Comparison of ENCODE assay signal across 9 cellular contexts in the genomic region with DNA sequence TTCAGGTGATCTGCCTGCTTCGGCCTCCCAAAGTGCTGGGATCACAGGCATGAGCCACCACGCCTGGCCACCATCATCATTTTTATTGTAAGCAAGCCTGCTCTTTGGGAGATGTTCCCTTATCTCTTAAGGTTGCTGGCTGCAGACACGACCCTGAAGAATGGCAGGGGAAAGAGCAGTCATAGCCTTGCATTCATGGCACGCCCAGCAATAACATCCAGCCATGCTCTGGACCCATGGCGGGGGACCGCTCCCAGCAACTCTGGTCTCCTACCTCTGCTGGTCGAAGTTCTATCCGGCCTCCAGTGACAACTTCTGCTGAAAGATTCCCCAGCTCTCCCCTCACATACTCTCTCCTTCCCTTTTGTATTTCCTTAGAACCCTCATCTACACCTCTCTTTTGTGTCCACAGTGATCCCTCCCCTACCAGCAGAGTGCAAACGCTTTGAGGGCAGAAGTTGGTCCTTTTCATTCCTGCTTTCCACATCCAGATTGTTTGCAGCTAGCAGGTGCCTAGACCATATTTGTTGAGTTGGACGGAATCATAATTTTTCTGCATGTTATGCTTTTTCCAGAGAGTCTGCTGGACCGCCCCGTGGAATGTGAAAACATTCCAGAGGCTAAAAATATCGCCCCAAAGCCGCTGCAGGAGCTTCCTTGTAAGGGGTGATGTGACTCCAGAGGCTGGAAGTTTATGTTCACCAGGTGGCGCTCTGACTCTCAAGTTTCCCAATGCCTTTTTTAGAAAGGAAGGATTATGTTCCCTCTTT. TPM values are rescaled to one million over a fixed set of nuclear protein-coding genes. Genes with fewer than 3 reads are reported as not detected.
DNase-seq lines count a peak whose midpoint lies in the region; ATAC-seq and TF ChIP-seq lines count a peak whose summit lies in the region.
"Had no signal": no experiment of that assay in that cellular context is flagged by ENCODE, and none has a peak within 500 bp of the region (broad histone marks: within the 10 kb centered on the region; RNA-seq: fewer than 3 reads in every experiment).

No MANE protein-coding gene starts in this region.

- no peak overlapping the region for H4K91ac ChIP-seq in H9 (ENCODE audit: insufficient read length, low read depth, low read length)

- peaks cover 11% of the 10 kb centered on the region for H3K27me3 Mint-ChIP-seq in H9 (ENCODE audit: low read depth)

- no peak overlapping the region for H4K5ac ChIP-seq in H9 (ENCODE audit: insufficient read length, low read depth, low read length)

- TF ChIP-seq POLR2A in right lobe of liver (IDR thresholded peaks at IDR 0.05), result no peak

- H3K14ac ChIP-seq in H9 (ENCODE audit: insufficient read depth, low read length), result no peak overlapping the region

- no peaks in the 10 kb centered on the region for H3K79me2 ChIP-seq in H9 (ENCODE audit: insufficient read depth, low read length)

- H3K4me2 ChIP-seq in H9 (ENCODE audit: insufficient read depth, insufficient read length, low read length), result no peak overlapping the region

- H2BK12ac ChIP-seq in H9 (ENCODE audit: insufficient read length, low read depth, low read length), result no peak overlapping the region

- peak overlapping the region; percentile 1 for H3K18ac ChIP-seq in H9 (ENCODE audit: insufficient read length, low read depth, low read length)

- ATAC-seq in SK-N-SH treated with all-trans-retinoic acid at 6 μM for 48 hours (peak; percentile 67), right lobe of liver (peak; percentile 8 to 37 (median 20)), GM19395 (IDR thresholded peaks at IDR 0.05; ENCODE audit: unreplicated experiment) (no peak), HG03520 (IDR thresholded peaks at IDR 0.05; ENCODE audit: unreplicated experiment) (no peak)

- no peaks in the 10 kb centered on the region; a peak in 1 of 5 replicates for H3K9me3 Mint-ChIP-seq in H9
- H3K9me3 Mint-ChIP-seq: IgD-negative memory B cell had no signal

- H3K23me2 ChIP-seq in H9 (ENCODE audit: insufficient read length, low read depth, low read length, poor library complexity, severe bottlenecking), result peaks cover 8% of the 10 kb centered on the region

- DNase-seq in CD1c-positive myeloid dendritic cell (ENCODE audit: extremely low spot score) (peak; percentile 69), H9 (peak; percentile 70), dedifferentiated amniotic fluid mesenchymal stem cell (ENCODE audit: extremely low spot score) (peak; percentile 82), right lobe of liver (peak; percentile 39 to 58 (median 51))
- DNase-seq in stimulated activated CD8-positive, alpha-beta memory T cell treated with anti-CD3 and anti-CD28 coated beads, Interleukin-4, amount 100 ng/mL, for 48 hours, result peak; percentile 60

- H4K8ac ChIP-seq in H9 (replicated peaks; ENCODE audit: insufficient read length, low read depth, low read length), result no peak overlapping the region

- H3K9me3 ChIP-seq in H9 (ENCODE audit: control insufficient read depth, low read depth, low read length) (no peaks in the 10 kb centered on the region), right lobe of liver (no peaks in the 10 kb centered on the region)

- H3K4me3 Mint-ChIP-seq in H9, result no peak overlapping the region

- H3K23ac ChIP-seq in H9 (ENCODE audit: insufficient read length, low read depth, low read length), result no peak overlapping the region

- H3K9ac ChIP-seq in H9 (ENCODE audit: extremely low read depth, insufficient read length, low read length), result no peak overlapping the region

- H3K79me1 ChIP-seq in H9 (ENCODE audit: insufficient read depth, low read depth, low read length, poor library complexity, severe bottlenecking), result no peaks in the 10 kb centered on the region

- H3K4me1 ChIP-seq in H9 (ENCODE audit: insufficient read depth, low read length) (peaks cover 4% of the 10 kb centered on the region; the same call in 1 of the 2 replicates), right lobe of liver (peaks cover 0 to 14% (median 4%) of the 10 kb centered on the region in 4 donors)

- TF ChIP-seq CTCF in H9 (conservative IDR thresholded peaks at IDR 0.05) (peak; percentile 81), right lobe of liver (IDR thresholded peaks at IDR 0.05) (peak; percentile 59 to 69 (median 60))

- H3K4ac ChIP-seq in H9 (ENCODE audit: low read depth, low read length), result no peak overlapping the region

- no peak overlapping the region for H3K4me3 ChIP-seq in right lobe of liver

- no peaks in the 10 kb centered on the region for H3K36me3 ChIP-seq in right lobe of liver

- H3K27me3 ChIP-seq in H9 (ENCODE audit: insufficient read depth, low read length), result no peaks in the 10 kb centered on the region
- H3K27me3 ChIP-seq in right lobe of liver, result no peaks in the 10 kb centered on the region

- H2BK20ac ChIP-seq in H9 (ENCODE audit: low read depth, low read length, poor library complexity, severe bottlenecking), result no peak overlapping the region

- no peaks in the 10 kb centered on the region for H4K20me1 ChIP-seq in H9 (ENCODE audit: control insufficient read depth, insufficient read depth, insufficient read length)

- H2BK5ac ChIP-seq in H9 (ENCODE audit: insufficient read length, low read length), result no peak overlapping the region

- no peak overlapping the region for H2AFZ ChIP-seq in H9 (ENCODE audit: low read length)

- H3K27ac ChIP-seq in H9 (ENCODE audit: insufficient read length, low read depth, low read length) (no peak overlapping the region), right lobe of liver (no peak overlapping the region)

- H3T11ph ChIP-seq in H9 (ENCODE audit: low read length), result no peak overlapping the region

- no peak overlapping the region for H2AK5ac ChIP-seq in H9 (ENCODE audit: insufficient read length, low read length)

- peaks cover 0 to 2% (median 0%) of the 10 kb centered on the region in 3 experiments; a peak in 2 of 7 replicates for H3K36me3 Mint-ChIP-seq in H9 (ENCODE audit: insufficient read depth in 1 of 3, low read depth in 3 of 3)
- H3K36me3 Mint-ChIP-seq: IgD-negative memory B cell had no signal

- H2BK120ac ChIP-seq in H9 (ENCODE audit: low read depth, low read length, poor library complexity, severe bottlenecking), result no peak overlapping the region

- peaks cover 17 to 21% of the 10 kb centered on the region in 2 experiments for H3K4me1 Mint-ChIP-seq in H9

- no CpG with 5 or more reads among the region's 15 CpGs for WGBS in H9 (ENCODE audit: extremely low coverage, insufficient read length, low lambda C conversion rate)
- 29% methylated on average over 9 of the region's 15 CpGs for WGBS in right lobe of liver (ENCODE audit: insufficient coverage, low coverage, low lambda C conversion rate, missing lambda C conversion rate)

- intact Hi-C loops in right lobe of liver (cut with DNase I), result no loop called here

- peak overlapping the region in 1 of 3 experiments; percentile 25; a peak in 1 of 7 replicates for H3K27ac Mint-ChIP-seq in H9
- H3K27ac Mint-ChIP-seq: IgD-negative memory B cell had no signal

- no peak overlapping the region for H2BK15ac ChIP-seq in H9 (ENCODE audit: low read depth, low read length)

- H3K56ac ChIP-seq in H9 (ENCODE audit: insufficient read length, low read depth, low read length), result no peak overlapping the region

TF ChIP-seq in SK-N-SH treated with all-trans-retinoic acid at 6 μM for 48 hours, 23 proteins besides CTCF, POLR2A, EP300 and RAD21:
- TF ChIP-seq OSR1 (CRISPR knock-in tag; IDR thresholded peaks at IDR 0.05), result no peak
- TF ChIP-seq BACH2 (CRISPR knock-in tag; IDR thresholded peaks at IDR 0.05; ENCODE audit: borderline replicate concordance), result no peak
- no peak for TF ChIP-seq ISL1 (CRISPR knock-in tag; IDR thresholded peaks at IDR 0.05)
- no peak for TF ChIP-seq TCF4 (CRISPR knock-in tag; IDR thresholded peaks at IDR 0.05; ENCODE audit: borderline replicate concordance)
- TF ChIP-seq ZC3H10 (CRISPR knock-in tag; IDR thresholded peaks at IDR 0.05), result no peak
- TF ChIP-seq ZNF8 (CRISPR knock-in tag; IDR thresholded peaks at IDR 0.05), result no peak
- TF ChIP-seq ZNF565 (CRISPR knock-in tag; conservative IDR thresholded peaks at IDR 0.05; ENCODE audit: low read depth), result no peak
- TF ChIP-seq RARB (CRISPR knock-in tag; IDR thresholded peaks at IDR 0.05), result no peak
- no peak for TF ChIP-seq SNAI2 (CRISPR knock-in tag; IDR thresholded peaks at IDR 0.05)
- TF ChIP-seq, protein P1, sequence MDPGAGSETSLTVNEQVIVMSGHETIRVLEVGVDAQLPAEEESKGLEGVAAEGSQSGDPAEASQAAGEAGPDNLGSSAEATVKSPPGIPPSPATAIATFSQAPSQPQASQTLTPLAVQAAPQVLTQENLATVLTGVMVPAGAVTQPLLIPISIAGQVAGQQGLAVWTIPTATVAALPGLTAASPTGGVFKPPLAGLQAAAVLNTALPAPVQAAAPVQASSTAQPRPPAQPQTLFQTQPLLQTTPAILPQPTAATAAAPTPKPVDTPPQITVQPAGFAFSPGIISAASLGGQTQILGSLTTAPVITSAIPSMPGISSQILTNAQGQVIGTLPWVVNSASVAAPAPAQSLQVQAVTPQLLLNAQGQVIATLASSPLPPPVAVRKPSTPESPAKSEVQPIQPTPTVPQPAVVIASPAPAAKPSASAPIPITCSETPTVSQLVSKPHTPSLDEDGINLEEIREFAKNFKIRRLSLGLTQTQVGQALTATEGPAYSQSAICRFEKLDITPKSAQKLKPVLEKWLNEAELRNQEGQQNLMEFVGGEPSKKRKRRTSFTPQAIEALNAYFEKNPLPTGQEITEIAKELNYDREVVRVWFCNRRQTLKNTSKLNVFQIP (CRISPR knock-in tag; IDR thresholded peaks at IDR 0.05; ENCODE audit: borderline replicate concordance, low read depth), result no peak

RNA-seq across cellular contexts. Expression of a gene that starts 4.4 kb away (rescaled TPM):
- total RNA-seq in H9 (2021) (26.6 and 26.7 TPM in 2 replicates), right lobe of liver (1 to 10 TPM; 1.5 to 3.1 (median 2.3) TPM)

RNA-seq across cellular contexts. Expression of a gene that starts 22.1 kb away (rescaled TPM):
- 6.5 and 6.9 TPM in 2 replicates for total RNA-seq in H9 (2021)
- 10 to 100 TPM; 10.3 to 27.0 (median 20.2) TPM for total RNA-seq in right lobe of liver

RNA-seq across cellular contexts. Expression of a gene that starts 27.8 kb away (rescaled TPM):
- 32.2 and 33.2 TPM in 2 replicates for total RNA-seq in H9 (2021)
- 10 to 100 TPM in 5 of 6 experiments, 1 to 10 TPM in 1; 9.2 to 19.3 (median 12.6) TPM for total RNA-seq in right lobe of liver

Comparison
In these comparisons a context has a peak if more than half of its experiments do, and no peak if none do; other contexts are left out.
1. ATAC-seq: peak in SK-N-SH treated with all-trans-retinoic acid at 6 μM for 48 hours (single experiment) and right lobe of liver (4 of 4); none in GM19395 (single experiment) and HG03520 (single experiment).
2. Peak in every context shown above with its lines, with median percentiles within 50 percentile points of each other: DNase-seq.